Comparison of ENCODE assay signal across 9 cellular contexts in genomic region chr12:96085475-96085874, GRCh38.
"Had no signal": no experiment of that assay in that cellular context is flagged by ENCODE, and none has a peak within 500 bp of the region (broad histone marks: within the 10 kb centered on the region; RNA-seq: fewer than 3 reads in every experiment).

No MANE protein-coding gene starts in this region.

- H3K4me2 ChIP-seq: GM23338 had no signal

- H3K9ac ChIP-seq: GM23248 had no signal

- H3K27ac ChIP-seq: GM23248 had no signal

- H3K4me1 ChIP-seq: HAP-1 had no signal

- H3K36me3 ChIP-seq: HAP-1 had no signal

- DNase-seq: GM23248, GOT3, H7, H9, HCEC 1CT, HFFc6 had no signal

- ATAC-seq: GM23338, HCT116 had no signal

- H3K9me3 ChIP-seq: HAP-1 had no signal

- H2AFZ ChIP-seq: GM23248, GM23338 had no signal

- H3K4me3 ChIP-seq: GM23248, GM23338, HAP-1 had no signal

- H3K4me3 Mint-ChIP-seq: GM23338, H9, HFFc6 had no signal

- H3K4me1 Mint-ChIP-seq: GM23338 had no signal

- H3K27ac Mint-ChIP-seq: GM23338, H9, HFFc6 had no signal
